Comparison of ENCODE assay signal across 13 cellular contexts in genomic region chr21:33444499-33444898, GRCh38.
"Had no signal": no experiment of that assay in that cellular context is flagged by ENCODE, and none has a peak within 500 bp of the region (broad histone marks: within the 10 kb centered on the region; RNA-seq: fewer than 3 reads in every experiment).

No MANE protein-coding gene starts in this region.

- H3K9me3 ChIP-seq: adrenal gland, mucosa of descending colon, psoas muscle, testis had no signal

- H3K4me1 Mint-ChIP-seq: natural killer cell had no signal

- H3K4me3 Mint-ChIP-seq: activated CD4-positive, alpha-beta T cell treated with anti-CD3 and anti-CD28 coated beads, Interleukin-2, amount 10 ng/mL, durations not matched to agents 24 days and 14 days; activated naive CD4-positive, alpha-beta T cell treated with anti-CD3 and anti-CD28 coated beads for 36 hours; activated T-helper 17 cell treated with anti-CD3 and anti-CD28 coated beads, Interleukin-2, amount 50 U/mL, for 72 hours; natural killer cell; stimulated activated naive CD8-positive, alpha-beta T cell treated with anti-CD3 and anti-CD28 coated beads, Interleukin-15, Interleukin-2, amounts not matched to agents 100 ng/mL and 50 ng/mL, for 24 hours had no signal

- H3K4me3 ChIP-seq: adrenal gland, coronary artery, hepatocyte, mucosa of descending colon, psoas muscle, testis had no signal

- H3K4me2 ChIP-seq: hepatocyte had no signal

- H3K27ac Mint-ChIP-seq: activated CD4-positive, alpha-beta T cell treated with anti-CD3 and anti-CD28 coated beads, Interleukin-2, amount 10 ng/mL, durations not matched to agents 24 days and 14 days; activated naive CD4-positive, alpha-beta T cell treated with anti-CD3 and anti-CD28 coated beads for 36 hours; activated T-helper 17 cell treated with anti-CD3 and anti-CD28 coated beads, Interleukin-2, amount 50 U/mL, for 72 hours; natural killer cell; stimulated activated naive CD8-positive, alpha-beta T cell treated with anti-CD3 and anti-CD28 coated beads, Interleukin-15, Interleukin-2, amounts not matched to agents 100 ng/mL and 50 ng/mL, for 24 hours had no signal

- H3K27me3 ChIP-seq: adrenal gland, hepatocyte, testis had no signal

- DNase-seq: activated naive CD4-positive, alpha-beta T cell treated with anti-CD3 and anti-CD28 coated beads for 36 hours; effector memory CD4-positive, alpha-beta T cell; kidney; mucosa of descending colon; natural killer cell; psoas muscle; testis had no signal

- H3K9me3 Mint-ChIP-seq: activated CD4-positive, alpha-beta T cell treated with anti-CD3 and anti-CD28 coated beads, Interleukin-2, amount 10 ng/mL, durations not matched to agents 24 days and 14 days; activated naive CD4-positive, alpha-beta T cell treated with anti-CD3 and anti-CD28 coated beads for 36 hours; activated T-helper 17 cell treated with anti-CD3 and anti-CD28 coated beads, Interleukin-2, amount 50 U/mL, for 72 hours; natural killer cell; stimulated activated naive CD8-positive, alpha-beta T cell treated with anti-CD3 and anti-CD28 coated beads, Interleukin-15, Interleukin-2, amounts not matched to agents 100 ng/mL and 50 ng/mL, for 24 hours had no signal

- H3K4me1 ChIP-seq: psoas muscle had no signal

- H3K27ac ChIP-seq: adrenal gland, hepatocyte, psoas muscle, testis had no signal

- H3K27me3 Mint-ChIP-seq: activated CD4-positive, alpha-beta T cell treated with anti-CD3 and anti-CD28 coated beads, Interleukin-2, amount 10 ng/mL, durations not matched to agents 24 days and 14 days; activated T-helper 17 cell treated with anti-CD3 and anti-CD28 coated beads, Interleukin-2, amount 50 U/mL, for 72 hours; stimulated activated naive CD8-positive, alpha-beta T cell treated with anti-CD3 and anti-CD28 coated beads, Interleukin-15, Interleukin-2, amounts not matched to agents 100 ng/mL and 50 ng/mL, for 24 hours had no signal
